In the genomic region with DNA sequence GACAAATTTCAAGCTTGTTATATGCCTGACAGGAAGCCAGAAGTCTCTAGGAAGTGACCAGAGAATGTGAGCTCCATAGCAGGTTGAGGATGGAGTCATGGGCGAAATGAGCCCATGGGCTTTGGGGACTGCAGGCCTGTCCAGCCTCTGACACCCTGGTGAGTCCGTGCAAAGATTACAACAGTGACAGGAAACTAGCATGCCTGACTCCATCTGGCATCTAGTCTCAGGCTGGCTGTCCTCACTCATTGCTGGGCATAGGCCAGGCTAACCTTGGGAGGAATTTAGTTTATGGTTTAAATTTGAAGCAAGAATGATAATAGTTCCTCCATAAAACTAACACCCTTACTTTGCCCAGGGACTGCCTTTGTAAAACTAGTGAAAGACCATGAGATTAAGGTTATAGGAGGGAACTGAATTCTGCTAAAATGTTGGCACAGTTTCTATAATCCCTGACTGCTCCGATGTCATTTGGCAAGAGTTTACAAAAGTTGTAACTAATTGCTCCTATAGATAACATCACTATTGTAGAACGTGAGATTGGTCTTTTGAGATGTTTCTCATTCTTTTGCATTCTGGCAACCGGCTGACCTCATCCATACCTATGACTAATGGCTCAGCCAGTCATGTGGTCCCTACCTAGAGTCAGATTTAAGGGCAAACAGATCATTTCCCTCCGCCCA, we compare ENCODE assay signal across 14 cellular contexts. TPM values are rescaled to one million over a fixed set of nuclear protein-coding genes. Genes with fewer than 3 reads are reported as not detected.
DNase-seq lines count a peak whose midpoint lies in the region; ATAC-seq and TF ChIP-seq lines count a peak whose summit lies in the region.
"Not testable (repeated sequence)": the region's sequence is repeated elsewhere in the genome, so short reads cannot be mapped to it uniquely, and the experiment has no call there.
"Had no signal": no experiment of that assay in that cellular context is flagged by ENCODE, and none has a peak within 500 bp of the region (broad histone marks: within the 10 kb centered on the region; RNA-seq: fewer than 3 reads in every experiment).

No MANE protein-coding gene starts in this region.

- H3K27ac ChIP-seq in SJSA1 (peak overlapping the region; percentile 80), foreskin keratinocyte (peak overlapping the region; percentile 72)

- H3K36me3 ChIP-seq in SJSA1 = not testable (repeated sequence)

- H3K4me1 ChIP-seq in SJSA1 (replicated peaks) = peaks cover 12% of the 10 kb centered on the region
- peaks cover 16% of the 10 kb centered on the region for H3K4me1 ChIP-seq in foreskin keratinocyte

- H3K4me3 ChIP-seq in SJSA1 = not testable (repeated sequence)

- not testable (repeated sequence) for TF ChIP-seq CTCF in foreskin keratinocyte (conservative IDR thresholded peaks at IDR 0.05)

- peak; percentile 46 for ATAC-seq in foreskin keratinocyte

- DNase-seq in A172 (ENCODE audit: low spot score) = peak; percentile 94
- peak; percentile 96 for DNase-seq in EH (ENCODE audit: low read depth)
- DNase-seq in HK-2 (ENCODE audit: unreplicated experiment) = peak; percentile 57
- peak; percentile 70 to 78 for DNase-seq in SJSA1 (ENCODE audit: low read depth in 1 of 2, low spot score in 2 of 2)
- DNase-seq in amniotic epithelial cell (ENCODE audit: low read depth) = peak; percentile 85
- DNase-seq in dermis blood vessel endothelial cell = peak; percentile 94
- DNase-seq in foreskin keratinocyte = peak; percentile 81 to 90
- DNase-seq in renal cortical epithelial cell (ENCODE audit: low read depth) = peak; percentile 93

- not testable (repeated sequence) for H3K27me3 ChIP-seq in SJSA1 (replicated peaks); foreskin keratinocyte

- H3K9me3 ChIP-seq in SJSA1 (replicated peaks) = not testable (repeated sequence)

RNA-seq across cellular contexts. Expression of a gene that starts 4.4 kb away (rescaled TPM):
- total RNA-seq in A172 (2014; rRNA removed; shearing (Covaris generic)) = not detected in 2 replicates
- not detected in 2 replicates for total RNA-seq in SJSA1 (2014; rRNA removed; shearing (Covaris generic))
- not detected in 2 replicates for total RNA-seq in dermis blood vessel endothelial cell
- total RNA-seq in foreskin keratinocyte = not detected in 2 replicates
- polyA plus RNA-seq in foreskin keratinocyte = not detected in 2 replicates
- total RNA-seq in renal cortical epithelial cell = 0.05 and 0.17 TPM in 2 replicates
- total RNA-seq: activated CD4-positive, alpha-beta T cell treated with anti-CD3 and anti-CD28 coated beads, Interleukin-2, amount 10 ng/mL, durations not matched to agents 24 days and 14 days; CD8-positive, alpha-beta T cell; GM23338; hepatocyte; natural killer cell treated with Interleukin-12 subunit alpha and Interleukin-12 subunit beta and Interleukin-15 and Interleukin-18, amount 100 ng/mL, for 72 hours; temporal lobe had no signal
- polyA plus RNA-seq: hepatocyte had no signal

RNA-seq across cellular contexts. Expression of a gene that starts 20.8 kb away (rescaled TPM):
- not detected in 2 replicates for total RNA-seq in A172 (2014; rRNA removed; shearing (Covaris generic))
- total RNA-seq in SJSA1 (2014; rRNA removed; shearing (Covaris generic)) = not detected in 2 replicates
- total RNA-seq in dermis blood vessel endothelial cell = not detected in 2 replicates
- total RNA-seq in foreskin keratinocyte = not detected in 2 replicates
- polyA plus RNA-seq in foreskin keratinocyte = not detected in 2 replicates
- 0.50 and 1.0 TPM in 2 replicates for total RNA-seq in renal cortical epithelial cell
- total RNA-seq: activated CD4-positive, alpha-beta T cell treated with anti-CD3 and anti-CD28 coated beads, Interleukin-2, amount 10 ng/mL, durations not matched to agents 24 days and 14 days; CD8-positive, alpha-beta T cell; GM23338; hepatocyte; natural killer cell treated with Interleukin-12 subunit alpha and Interleukin-12 subunit beta and Interleukin-15 and Interleukin-18, amount 100 ng/mL, for 72 hours; temporal lobe had no signal
- polyA plus RNA-seq: GM23338, hepatocyte had no signal
